Comparison of ENCODE assay signal across 25 cellular contexts in genomic region chr10:1870491-1870890, GRCh38.
"Had no signal": no experiment of that assay in that cellular context is flagged by ENCODE, and none has a peak within 500 bp of the region (broad histone marks: within the 10 kb centered on the region; RNA-seq: fewer than 3 reads in every experiment).

No MANE protein-coding gene starts in this region.

- DNase-seq: hypothalamus; immature natural killer cell; kidney; left colon; left lung; lower lobe of right lung; mammary epithelial cell; mesenchymal stem cell; naive thymus-derived CD8-positive, alpha-beta T cell; nephron progenitor cell; nucleus accumbens; pancreas; posterior cingulate gyrus; retina; right cardiac atrium; stimulated activated CD4-positive, alpha-beta T cell treated with anti-CD3 and anti-CD28 coated beads, Interleukin-12 subunit alpha, Interleukin-12 subunit beta, amount 100 ng/mL, for 4 hours; stimulated activated CD4-positive, alpha-beta T cell treated with anti-CD3 and anti-CD28 coated beads, Interleukin-15, amount 100 ng/mL, for 24 hours; stimulated activated CD4-positive, alpha-beta T cell treated with anti-CD3 and anti-CD28 coated beads, Interleukin-2, amount 100 ng/mL, for 24 hours; stimulated activated CD4-positive, alpha-beta T cell treated with anti-CD3 and anti-CD28 coated beads, Interleukin-4, amount 100 ng/mL, for 1 hour; stimulated activated naive CD4-positive, alpha-beta T cell; tibial artery; trophoblast cell; uterus had no signal

- H3K27me3 Mint-ChIP-seq: stimulated activated naive CD8-positive, alpha-beta T cell treated with anti-CD3 and anti-CD28 coated beads, Interleukin-15, Interleukin-2, amounts not matched to agents 100 ng/mL and 50 ng/mL, for 24 hours had no signal

- H3K4me1 Mint-ChIP-seq: immature natural killer cell, nephron progenitor cell had no signal

- H3K36me3 Mint-ChIP-seq: immature natural killer cell; naive thymus-derived CD8-positive, alpha-beta T cell had no signal

- H3K27ac Mint-ChIP-seq: immature natural killer cell; nephron progenitor cell; stimulated activated naive CD8-positive, alpha-beta T cell treated with anti-CD3 and anti-CD28 coated beads, Interleukin-15, Interleukin-2, amounts not matched to agents 100 ng/mL and 50 ng/mL, for 24 hours had no signal

- ATAC-seq: left colon; left lung; naive thymus-derived CD8-positive, alpha-beta T cell; pancreas; right cardiac atrium; sciatic nerve had no signal

- H3K4me3 Mint-ChIP-seq: immature natural killer cell; naive thymus-derived CD8-positive, alpha-beta T cell; nephron progenitor cell; stimulated activated naive CD8-positive, alpha-beta T cell treated with anti-CD3 and anti-CD28 coated beads, Interleukin-15, Interleukin-2, amounts not matched to agents 100 ng/mL and 50 ng/mL, for 24 hours had no signal
